8 cellular contexts compared by ENCODE assay signal in genomic region chr3:146326875-146327543, GRCh38.
DNase-seq lines count a peak whose midpoint lies in the region; ATAC-seq, FAIRE-seq and TF ChIP-seq lines count a peak whose summit lies in the region.

No MANE protein-coding gene starts in this region.

- no peak for TF ChIP-seq POLR2A in A549 (IDR thresholded peaks at IDR 0.05; ENCODE audit: low read length)

- H3K79me2 ChIP-seq in SK-N-SH (ENCODE audit: insufficient read depth), result no peaks in the 10 kb centered on the region

- ATAC-seq in A549 (peak; percentile 93), GM18867 (IDR thresholded peaks at IDR 0.05; ENCODE audit: unreplicated experiment) (no peak), HG03139 (IDR thresholded peaks at IDR 0.05; ENCODE audit: unreplicated experiment) (no peak)

- peak; percentile 88 for TF ChIP-seq CTCF in A549 (IDR thresholded peaks at IDR 0.05)
- peak; percentile 76 for TF ChIP-seq CTCF in SK-N-SH (IDR thresholded peaks at IDR 0.05)
- peak; percentile 64 for TF ChIP-seq CTCF in fibroblast of villous mesenchyme (IDR thresholded peaks at IDR 0.05; ENCODE audit: insufficient read depth, low read depth, low read length)

- POLR2A ChIA-PET in A549 (lab: Yijun Ruan, JAX), result interaction anchor here (0.7 to 1.1 kb wide), 4 partner anchors 13 to 218 kb away, joined by 3 to 9 read pairs (median 5); partner anchors contain the start of gene PLSCR1
- POLR2A ChIA-PET in SK-N-SH (lab: Yijun Ruan, JAX), result no interaction called here

- H3K9me3 ChIP-seq in A549, result no peaks in the 10 kb centered on the region; the same call in 2 of the 3 replicates
- H3K9me3 ChIP-seq in SK-N-SH, result no peaks in the 10 kb centered on the region
- H3K9me3 ChIP-seq in effector memory CD4-positive, alpha-beta T cell (ENCODE audit: control insufficient read depth, low read length), result no peaks in the 10 kb centered on the region

- TF ChIP-seq EP300 in A549 (IDR thresholded peaks at IDR 0.05) (no peak), SK-N-SH (IDR thresholded peaks at IDR 0.05; ENCODE audit: borderline replicate concordance in 1 of 2, low read depth in 1 of 2, low read length in 1 of 2) (no peak)

- H4K20me1 ChIP-seq in SK-N-SH (ENCODE audit: insufficient read depth), result no peaks in the 10 kb centered on the region

- H3K9me2 ChIP-seq in SK-N-SH, result no peaks in the 10 kb centered on the region

- no peaks in the 10 kb centered on the region for H3F3A ChIP-seq in SK-N-SH (replicated peaks; ENCODE audit: insufficient read depth)

- H3K4me2 ChIP-seq in A549 (peak overlapping the region; percentile 37; the same call in 2 of the 3 replicates), SK-N-SH (no peak overlapping the region)

- CTCF ChIA-PET in A549 (lab: Yijun Ruan, JAX) (interaction anchor here (0.7 to 3.0 kb wide), 43 partner anchors 9 to 726 kb away, joined by 3 to 46 read pairs (median 4); no protein-coding TSS in a partner anchor), SK-N-SH (lab: Yijun Ruan, JAX) (interaction anchor here (0.7 to 1.8 kb wide), 6 partner anchors 14 to 262 kb away, joined by 3 to 10 read pairs (median 3); no protein-coding TSS in a partner anchor)

- H2AFZ ChIP-seq in SK-N-SH (ENCODE audit: low read depth), result no peak overlapping the region

- H3K4me3 ChIP-seq in A549 (no peak overlapping the region), SK-N-SH (ENCODE audit: low read depth in 2 of 2, low read length in 1 of 2) (no peak overlapping the region), fibroblast of villous mesenchyme (ENCODE audit: low read depth, low read length) (no peak overlapping the region)
- no peak overlapping the region for H3K4me3 ChIP-seq in effector memory CD4-positive, alpha-beta T cell (ENCODE audit: insufficient read depth, low read depth, low read length, poor library complexity, severe bottlenecking)

- H3K36me3 ChIP-seq in SK-N-SH (replicated peaks in 1 of 2; ENCODE audit: control insufficient read depth in 1 of 2, insufficient read depth in 2 of 2, low read length in 1 of 2), result no peaks in the 10 kb centered on the region
- no peaks in the 10 kb centered on the region for H3K36me3 ChIP-seq in effector memory CD4-positive, alpha-beta T cell (ENCODE audit: control insufficient read depth, insufficient read depth, low read length)

- H3K27ac ChIP-seq in A549 (peak overlapping the region; percentile 28 to 56; a peak in 4 of 6 replicates), SK-N-SH (ENCODE audit: low read depth in 2 of 2, low read length in 1 of 2) (no peak overlapping the region)
- H3K27ac ChIP-seq in effector memory CD4-positive, alpha-beta T cell (ENCODE audit: insufficient read depth, low read length, poor library complexity, severe bottlenecking), result no peak overlapping the region

- H3K9ac ChIP-seq in SK-N-SH, result no peak overlapping the region

- no peaks in the 10 kb centered on the region for H3K4me1 ChIP-seq in A549
- no peaks in the 10 kb centered on the region for H3K4me1 ChIP-seq in SK-N-SH (ENCODE audit: control insufficient read depth in 1 of 2, insufficient read depth in 2 of 2, low read depth in 1 of 2, low read length in 1 of 2)
- H3K4me1 ChIP-seq in effector memory CD4-positive, alpha-beta T cell (ENCODE audit: control insufficient read depth, insufficient read depth, low read length, poor library complexity, severe bottlenecking), result no peaks in the 10 kb centered on the region

- TF ChIP-seq RAD21 in A549 (conservative IDR thresholded peaks at IDR 0.05 in 1 of 2, IDR thresholded peaks at IDR 0.05 in 1 of 2) (peak; percentile 88 to 96), SK-N-SH (IDR thresholded peaks at IDR 0.05; ENCODE audit: low read length) (peak; percentile 59)

- H3K27me3 ChIP-seq in SK-N-SH (ENCODE audit: insufficient read depth), result 0 out of 2 replicates have a peak, but pooled peaks cover 12% of the 10 kb centered on the region
- no peaks in the 10 kb centered on the region for H3K27me3 ChIP-seq in effector memory CD4-positive, alpha-beta T cell (replicated peaks; ENCODE audit: control insufficient read depth, insufficient read depth, low read length, poor library complexity, severe bottlenecking)

- DNase-seq in A549 (ENCODE audit: low read depth in 1 of 2, low spot score in 1 of 2) (peak; percentile 31 to 66), HCEC 1CT (peak; percentile 82), SK-N-SH (peak; percentile 1), fibroblast of villous mesenchyme (ENCODE audit: low read depth) (peak; percentile 81), renal cortical epithelial cell (ENCODE audit: low read depth) (peak; percentile 52)
- DNase-seq in effector memory CD4-positive, alpha-beta T cell, result no peak

- FAIRE-seq in A549 (lab: Jason Lieb, UNC), result no peak

- 24% methylated on average over 4 of the region's 4 CpGs for WGBS in A549 (ENCODE audit: missing lambda C conversion rate)
- 9% methylated on average over 4 of the region's 4 CpGs for WGBS in SK-N-SH (ENCODE audit: low lambda C conversion rate)

TF ChIP-seq in A549, 52 proteins besides CTCF, POLR2A, EP300 and RAD21:
- TF ChIP-seq SMC3 (IDR thresholded peaks at IDR 0.05), result peak; percentile 98
- TF ChIP-seq HOXB5 (CRISPR knock-in tag; IDR thresholded peaks at IDR 0.05), result no peak

TF ChIP-seq in SK-N-SH, 30 proteins besides CTCF, POLR2A, EP300 and RAD21:
- no peak for TF ChIP-seq RXRA (IDR thresholded peaks at IDR 0.05; ENCODE audit: borderline replicate concordance, low read depth)
- no peak for TF ChIP-seq RFX5 (IDR thresholded peaks at IDR 0.05; ENCODE audit: low read length)
- no peak for TF ChIP-seq USF2 (IDR thresholded peaks at IDR 0.05; ENCODE audit: borderline replicate concordance, low read depth, low read length)
- TF ChIP-seq MXI1 (IDR thresholded peaks at IDR 0.05; ENCODE audit: low read depth, low read length), result no peak
- no peak for TF ChIP-seq FOXJ3 (CRISPR knock-in tag; IDR thresholded peaks at IDR 0.05)
- TF ChIP-seq SMC3 (IDR thresholded peaks at IDR 0.05; ENCODE audit: low read depth, low read length), result peak; percentile 43

Comparison
In these comparisons a context has a peak if more than half of its experiments do, and no peak if none do; other contexts are left out.
1. ATAC-seq: peak in A549 (2 of 2); none in GM18867 (single experiment) and HG03139 (single experiment).
2. DNase-seq: peak in A549 (2 of 2), HCEC 1CT (single experiment), SK-N-SH (single experiment), fibroblast of villous mesenchyme (single experiment) and renal cortical epithelial cell (single experiment); none in effector memory CD4-positive, alpha-beta T cell (0 of 3).
3. H3K27ac ChIP-seq: peak in A549 (2 of 2); none in SK-N-SH (0 of 2) and effector memory CD4-positive, alpha-beta T cell (single experiment).
4. Of the 12 proteins assayed by ChIP-seq in both A549 and SK-N-SH: peak only in A549: none; only in SK-N-SH: none; in both: CTCF, RAD21 and SMC3; in neither: 9.
5. Peak in every context shown above with its lines, with median percentiles within 50 percentile points of each other: CTCF ChIP-seq.